In the genomic region with DNA sequence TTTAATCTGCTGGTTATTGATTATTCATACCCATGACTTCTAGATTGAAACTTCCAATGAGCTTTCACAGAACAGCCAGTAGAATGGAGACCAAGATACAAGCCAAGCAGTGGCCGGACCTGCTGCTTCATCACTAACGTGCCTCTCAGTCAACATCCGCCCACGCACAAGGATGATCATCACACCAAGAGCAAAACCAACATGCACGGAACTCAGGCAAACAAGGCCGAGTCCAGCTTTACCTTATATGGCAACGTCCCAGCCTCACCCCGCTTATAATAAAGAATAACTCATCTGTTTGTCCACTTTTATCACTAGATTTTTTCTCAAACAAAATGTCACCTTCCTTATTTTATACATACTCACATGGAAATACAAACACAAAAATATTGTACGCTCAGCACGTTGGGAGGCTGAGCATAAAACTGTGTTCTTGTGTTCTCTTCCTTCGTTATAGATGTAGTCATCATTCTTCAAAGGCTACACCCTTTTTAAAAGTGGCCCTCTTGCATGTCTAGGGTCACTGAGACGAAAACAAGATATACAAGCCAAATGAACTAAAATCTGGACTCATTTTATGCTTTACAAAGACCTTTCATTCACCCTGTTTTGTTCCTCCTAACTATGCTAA, we compare ENCODE assay signal across 10 cellular contexts.
"Had no signal": no experiment of that assay in that cellular context is flagged by ENCODE, and none has a peak within 500 bp of the region (broad histone marks: within the 10 kb centered on the region; RNA-seq: fewer than 3 reads in every experiment).

No MANE protein-coding gene starts in this region.

- H3K27ac Mint-ChIP-seq: activated naive CD4-positive, alpha-beta T cell treated with anti-CD3 and anti-CD28 coated beads, Interleukin-2, amount 10 ng/mL, durations not matched to agents 7 days and 5 days; nephron progenitor cell had no signal

- H3K4me3 Mint-ChIP-seq: activated naive CD4-positive, alpha-beta T cell treated with anti-CD3 and anti-CD28 coated beads, Interleukin-2, amount 10 ng/mL, durations not matched to agents 7 days and 5 days; nephron progenitor cell had no signal

- H3K27me3 Mint-ChIP-seq: activated naive CD4-positive, alpha-beta T cell treated with anti-CD3 and anti-CD28 coated beads, Interleukin-2, amount 10 ng/mL, durations not matched to agents 7 days and 5 days had no signal

- H3K9me3 Mint-ChIP-seq: activated naive CD4-positive, alpha-beta T cell treated with anti-CD3 and anti-CD28 coated beads, Interleukin-2, amount 10 ng/mL, durations not matched to agents 7 days and 5 days had no signal

- FAIRE-seq: frontal cortex had no signal

- DNase-seq: activated CD4-positive, CD25-positive, alpha-beta regulatory T cell treated with anti-CD3 and anti-CD28 coated beads, Interleukin-2, amount 50 U/mL, for 72 hours; activated naive CD4-positive, alpha-beta T cell treated with anti-CD3 and anti-CD28 coated beads, Interleukin-2, amount 10 ng/mL, durations not matched to agents 7 days and 5 days; adrenal gland; caudate nucleus; effector CD8-positive, alpha-beta T cell; nephron progenitor cell; stimulated activated CD4-positive, alpha-beta T cell treated with anti-CD3 and anti-CD28 coated beads, Interleukin-4, amount 100 ng/mL, for 24 hours; SW 1271; thyroid gland had no signal
